Comparison of ENCODE assay signal across 1 cellular context in the genomic region with DNA sequence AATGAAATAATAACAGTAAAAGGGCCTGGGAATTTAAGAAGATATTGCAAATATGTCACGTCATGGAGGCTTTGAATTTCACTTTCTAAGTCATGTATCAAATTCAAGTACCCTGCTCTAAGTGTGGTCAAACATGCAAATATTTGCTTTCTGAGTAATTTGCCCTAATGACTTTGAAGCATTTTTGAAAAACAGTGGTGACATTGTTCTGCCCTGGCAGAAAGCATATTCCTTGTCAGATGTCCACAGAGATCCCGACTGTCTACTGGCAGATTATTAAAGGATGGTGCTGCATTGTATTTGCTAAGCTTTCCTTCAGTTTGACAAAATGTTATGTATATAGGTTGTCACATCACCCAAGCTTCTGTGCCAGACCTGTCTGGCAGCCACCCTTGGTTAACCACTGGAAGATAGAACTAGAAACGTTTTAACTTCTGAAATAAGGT.
A peak's percentile ranks its signal among the peaks of the same experiment; 100 is the strongest.
TF ChIP-seq lines count a peak whose summit lies in the region.

No MANE protein-coding gene starts in this region.

TF ChIP-seq in HepG2, 621 proteins besides CTCF, POLR2A, EP300 and RAD21 (continued from another document and continues in another):
- TF ChIP-seq, protein P1, sequence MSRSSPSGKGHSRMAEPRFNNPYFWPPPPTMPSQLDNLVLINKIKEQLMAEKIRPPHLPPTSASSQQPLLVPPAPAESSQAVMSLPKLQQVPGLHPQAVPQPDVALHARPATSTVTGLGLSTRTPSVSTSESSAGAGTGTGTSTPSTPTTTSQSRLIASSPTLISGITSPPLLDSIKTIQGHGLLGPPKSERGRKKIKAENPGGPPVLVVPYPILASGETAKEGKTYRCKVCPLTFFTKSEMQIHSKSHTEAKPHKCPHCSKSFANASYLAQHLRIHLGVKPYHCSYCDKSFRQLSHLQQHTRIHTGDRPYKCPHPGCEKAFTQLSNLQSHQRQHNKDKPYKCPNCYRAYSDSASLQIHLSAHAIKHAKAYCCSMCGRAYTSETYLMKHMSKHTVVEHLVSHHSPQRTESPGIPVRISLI (CRISPR knock-in tag; IDR thresholded peaks at IDR 0.05; ENCODE audit: borderline replicate concordance), result no peak; the same call in 1 of the 2 replicates
- TF ChIP-seq MEIS2 (CRISPR knock-in tag; IDR thresholded peaks at IDR 0.05) (peak; percentile 86), NFIC (IDR thresholded peaks at IDR 0.05; ENCODE audit: low read length) (peak; percentile 90), ZFP37 (CRISPR knock-in tag; IDR thresholded peaks at IDR 0.05; ENCODE audit: borderline replicate concordance) (no peak), NFKB2 (CRISPR knock-in tag; IDR thresholded peaks at IDR 0.05; ENCODE audit: borderline replicate concordance) (no peak), ZNF660 (CRISPR knock-in tag; IDR thresholded peaks at IDR 0.05; ENCODE audit: borderline replicate concordance, low read depth) (no peak), ARID2 (CRISPR knock-in tag; IDR thresholded peaks at IDR 0.05; ENCODE audit: borderline replicate concordance) (no peak), SOX5 (CRISPR knock-in tag; IDR thresholded peaks at IDR 0.05; ENCODE audit: borderline replicate concordance) (peak; percentile 92), HOXA3 (CRISPR knock-in tag; IDR thresholded peaks at IDR 0.05) (peak; percentile 54; the same call in 1 of the 2 replicates), ZNF644 (CRISPR knock-in tag; IDR thresholded peaks at IDR 0.05; ENCODE audit: low read depth) (no peak), HDAC1 (CRISPR knock-in tag; IDR thresholded peaks at IDR 0.05) (peak; percentile 65), ZNF33A (CRISPR knock-in tag; IDR thresholded peaks at IDR 0.05; ENCODE audit: borderline replicate concordance) (no peak), ZNF674 (CRISPR knock-in tag; IDR thresholded peaks at IDR 0.05; ENCODE audit: low read depth) (no peak), YEATS2 (CRISPR knock-in tag; IDR thresholded peaks at IDR 0.05; ENCODE audit: borderline replicate concordance) (no peak), KDM4B (CRISPR knock-in tag; IDR thresholded peaks at IDR 0.05) (no peak), KAT7 (CRISPR knock-in tag; IDR thresholded peaks at IDR 0.05; ENCODE audit: borderline replicate concordance) (0 out of 2 replicates have a peak, but pooled peaks have one; percentile 51), HES4 (CRISPR knock-in tag; IDR thresholded peaks at IDR 0.05; ENCODE audit: borderline replicate concordance) (no peak), HHEX (CRISPR knock-in tag; IDR thresholded peaks at IDR 0.05) (peak; percentile 79), CHD4 (IDR thresholded peaks at IDR 0.05; ENCODE audit: borderline replicate concordance, low read length) (0 out of 2 replicates have a peak, but pooled peaks have one; percentile 40), ZNF484 (CRISPR knock-in tag; IDR thresholded peaks at IDR 0.05; ENCODE audit: borderline replicate concordance, low read depth) (no peak), ZFP36 (IDR thresholded peaks at IDR 0.05; ENCODE audit: borderline replicate concordance, low read depth, low read length, partially characterized antibody) (no peak), ZBTB7A (CRISPR knock-in tag; IDR thresholded peaks at IDR 0.05) (no peak), FOXJ3 (CRISPR knock-in tag; IDR thresholded peaks at IDR 0.05; ENCODE audit: borderline replicate concordance) (peak; percentile 62; the same call in 1 of the 2 replicates), HMG20B (CRISPR knock-in tag; conservative IDR thresholded peaks at IDR 0.05) (peak; percentile 81; the same call in 1 of the 2 replicates), FOXA1 (IDR thresholded peaks at IDR 0.05) (peak; percentile 75), FOXA1 (CRISPR knock-in tag; IDR thresholded peaks at IDR 0.05) (peak; percentile 91), ZNF264 (CRISPR knock-in tag; IDR thresholded peaks at IDR 0.05) (0 out of 2 replicates have a peak, but pooled peaks have one; percentile 51), MAZ (IDR thresholded peaks at IDR 0.05; ENCODE audit: borderline replicate concordance, low read depth, low read length) (no peak), MAZ (CRISPR knock-in tag; IDR thresholded peaks at IDR 0.05; ENCODE audit: low read depth) (no peak)
- TF ChIP-seq, protein P2, sequence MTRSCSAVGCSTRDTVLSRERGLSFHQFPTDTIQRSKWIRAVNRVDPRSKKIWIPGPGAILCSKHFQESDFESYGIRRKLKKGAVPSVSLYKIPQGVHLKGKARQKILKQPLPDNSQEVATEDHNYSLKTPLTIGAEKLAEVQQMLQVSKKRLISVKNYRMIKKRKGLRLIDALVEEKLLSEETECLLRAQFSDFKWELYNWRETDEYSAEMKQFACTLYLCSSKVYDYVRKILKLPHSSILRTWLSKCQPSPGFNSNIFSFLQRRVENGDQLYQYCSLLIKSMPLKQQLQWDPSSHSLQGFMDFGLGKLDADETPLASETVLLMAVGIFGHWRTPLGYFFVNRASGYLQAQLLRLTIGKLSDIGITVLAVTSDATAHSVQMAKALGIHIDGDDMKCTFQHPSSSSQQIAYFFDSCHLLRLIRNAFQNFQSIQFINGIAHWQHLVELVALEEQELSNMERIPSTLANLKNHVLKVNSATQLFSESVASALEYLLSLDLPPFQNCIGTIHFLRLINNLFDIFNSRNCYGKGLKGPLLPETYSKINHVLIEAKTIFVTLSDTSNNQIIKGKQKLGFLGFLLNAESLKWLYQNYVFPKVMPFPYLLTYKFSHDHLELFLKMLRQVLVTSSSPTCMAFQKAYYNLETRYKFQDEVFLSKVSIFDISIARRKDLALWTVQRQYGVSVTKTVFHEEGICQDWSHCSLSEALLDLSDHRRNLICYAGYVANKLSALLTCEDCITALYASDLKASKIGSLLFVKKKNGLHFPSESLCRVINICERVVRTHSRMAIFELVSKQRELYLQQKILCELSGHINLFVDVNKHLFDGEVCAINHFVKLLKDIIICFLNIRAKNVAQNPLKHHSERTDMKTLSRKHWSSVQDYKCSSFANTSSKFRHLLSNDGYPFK (CRISPR knock-in tag; IDR thresholded peaks at IDR 0.05; ENCODE audit: borderline replicate concordance), result no peak
- TF ChIP-seq, protein P3, sequence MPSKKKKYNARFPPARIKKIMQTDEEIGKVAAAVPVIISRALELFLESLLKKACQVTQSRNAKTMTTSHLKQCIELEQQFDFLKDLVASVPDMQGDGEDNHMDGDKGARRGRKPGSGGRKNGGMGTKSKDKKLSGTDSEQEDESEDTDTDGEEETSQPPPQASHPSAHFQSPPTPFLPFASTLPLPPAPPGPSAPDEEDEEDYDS (CRISPR knock-in tag; IDR thresholded peaks at IDR 0.05), result peak; percentile 29; the same call in 1 of the 2 replicates
- TF ChIP-seq, protein P4, sequence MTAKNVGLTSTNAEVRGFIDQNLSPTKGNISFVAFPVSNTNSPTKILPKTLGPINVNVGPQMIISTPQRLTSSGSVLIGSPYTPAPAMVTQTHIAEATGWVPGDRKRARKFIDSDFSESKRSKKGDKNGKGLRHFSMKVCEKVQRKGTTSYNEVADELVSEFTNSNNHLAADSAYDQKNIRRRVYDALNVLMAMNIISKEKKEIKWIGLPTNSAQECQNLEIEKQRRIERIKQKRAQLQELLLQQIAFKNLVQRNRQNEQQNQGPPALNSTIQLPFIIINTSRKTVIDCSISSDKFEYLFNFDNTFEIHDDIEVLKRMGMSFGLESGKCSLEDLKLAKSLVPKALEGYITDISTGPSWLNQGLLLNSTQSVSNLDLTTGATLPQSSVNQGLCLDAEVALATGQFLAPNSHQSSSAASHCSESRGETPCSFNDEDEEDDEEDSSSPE (CRISPR knock-in tag; IDR thresholded peaks at IDR 0.05), result no peak
- TF ChIP-seq, protein P5, sequence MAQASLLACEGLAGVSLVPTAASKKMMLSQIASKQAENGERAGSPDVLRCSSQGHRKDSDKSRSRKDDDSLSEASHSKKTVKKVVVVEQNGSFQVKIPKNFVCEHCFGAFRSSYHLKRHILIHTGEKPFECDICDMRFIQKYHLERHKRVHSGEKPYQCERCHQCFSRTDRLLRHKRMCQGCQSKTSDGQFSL (CRISPR knock-in tag; IDR thresholded peaks at IDR 0.05), result no peak
- TF ChIP-seq, protein P6, sequence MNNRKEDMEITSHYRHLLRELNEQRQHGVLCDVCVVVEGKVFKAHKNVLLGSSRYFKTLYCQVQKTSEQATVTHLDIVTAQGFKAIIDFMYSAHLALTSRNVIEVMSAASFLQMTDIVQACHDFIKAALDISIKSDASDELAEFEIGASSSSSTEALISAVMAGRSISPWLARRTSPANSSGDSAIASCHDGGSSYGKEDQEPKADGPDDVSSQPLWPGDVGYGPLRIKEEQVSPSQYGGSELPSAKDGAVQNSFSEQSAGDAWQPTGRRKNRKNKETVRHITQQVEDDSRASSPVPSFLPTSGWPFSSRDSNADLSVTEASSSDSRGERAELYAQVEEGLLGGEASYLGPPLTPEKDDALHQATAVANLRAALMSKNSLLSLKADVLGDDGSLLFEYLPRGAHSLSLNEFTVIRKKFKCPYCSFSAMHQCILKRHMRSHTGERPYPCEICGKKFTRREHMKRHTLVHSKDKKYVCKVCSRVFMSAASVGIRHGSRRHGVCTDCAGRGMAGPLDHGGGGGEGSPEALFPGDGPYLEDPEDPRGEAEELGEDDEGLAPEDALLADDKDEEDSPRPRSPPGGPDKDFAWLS (CRISPR knock-in tag; IDR thresholded peaks at IDR 0.05; ENCODE audit: borderline replicate concordance), result no peak
- TF ChIP-seq, protein P7, sequence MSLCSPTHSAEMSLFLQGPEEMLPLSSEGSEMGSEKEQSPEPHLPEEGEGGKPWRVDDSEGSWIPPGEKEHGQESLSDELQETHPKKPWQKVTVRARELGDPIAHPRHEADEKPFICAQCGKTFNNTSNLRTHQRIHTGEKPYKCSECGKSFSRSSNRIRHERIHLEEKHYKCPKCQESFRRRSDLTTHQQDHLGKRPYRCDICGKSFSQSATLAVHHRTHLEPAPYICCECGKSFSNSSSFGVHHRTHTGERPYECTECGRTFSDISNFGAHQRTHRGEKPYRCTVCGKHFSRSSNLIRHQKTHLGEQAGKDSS (CRISPR knock-in tag; IDR thresholded peaks at IDR 0.05; ENCODE audit: borderline replicate concordance, low read depth), result no peak
- TF ChIP-seq, protein P8, sequence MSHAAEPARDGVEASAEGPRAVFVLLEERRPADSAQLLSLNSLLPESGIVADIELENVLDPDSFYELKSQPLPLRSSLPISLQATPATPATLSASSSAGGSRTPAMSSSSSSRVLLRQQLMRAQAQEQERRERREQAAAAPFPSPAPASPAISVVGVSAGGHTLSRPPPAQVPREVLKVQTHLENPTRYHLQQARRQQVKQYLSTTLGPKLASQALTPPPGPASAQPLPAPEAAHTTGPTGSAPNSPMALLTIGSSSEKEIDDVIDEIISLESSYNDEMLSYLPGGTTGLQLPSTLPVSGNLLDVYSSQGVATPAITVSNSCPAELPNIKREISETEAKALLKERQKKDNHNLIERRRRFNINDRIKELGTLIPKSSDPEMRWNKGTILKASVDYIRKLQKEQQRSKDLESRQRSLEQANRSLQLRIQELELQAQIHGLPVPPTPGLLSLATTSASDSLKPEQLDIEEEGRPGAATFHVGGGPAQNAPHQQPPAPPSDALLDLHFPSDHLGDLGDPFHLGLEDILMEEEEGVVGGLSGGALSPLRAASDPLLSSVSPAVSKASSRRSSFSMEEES (CRISPR knock-in tag; IDR thresholded peaks at IDR 0.05), result peak; percentile 72
- TF ChIP-seq, protein P9, sequence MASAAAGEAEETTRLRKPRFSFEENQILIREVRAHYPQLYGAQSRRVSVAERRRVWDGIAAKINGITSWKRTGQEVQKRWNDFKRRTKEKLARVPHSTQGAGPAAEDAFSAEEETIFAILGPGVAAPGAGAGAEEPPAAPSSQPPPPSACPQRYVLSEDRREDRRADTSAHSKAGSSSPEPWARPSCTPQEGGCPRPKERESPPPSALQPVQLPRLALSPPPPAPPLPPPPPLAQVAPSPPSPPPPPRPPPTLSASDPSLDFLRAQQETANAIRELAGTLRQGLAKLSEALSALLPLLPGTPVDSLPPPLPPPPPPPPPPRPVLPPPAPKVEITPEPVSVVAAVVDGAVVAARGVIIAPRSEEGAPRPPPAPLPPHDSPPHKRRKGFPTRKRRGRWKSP (CRISPR knock-in tag; IDR thresholded peaks at IDR 0.05), result peak; percentile 28; the same call in 1 of the 2 replicates
- TF ChIP-seq, protein P10, sequence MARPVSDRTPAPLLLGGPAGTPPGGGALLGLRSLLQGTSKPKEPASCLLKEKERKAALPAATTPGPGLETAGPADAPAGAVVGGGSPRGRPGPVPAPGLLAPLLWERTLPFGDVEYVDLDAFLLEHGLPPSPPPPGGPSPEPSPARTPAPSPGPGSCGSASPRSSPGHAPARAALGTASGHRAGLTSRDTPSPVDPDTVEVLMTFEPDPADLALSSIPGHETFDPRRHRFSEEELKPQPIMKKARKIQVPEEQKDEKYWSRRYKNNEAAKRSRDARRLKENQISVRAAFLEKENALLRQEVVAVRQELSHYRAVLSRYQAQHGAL (CRISPR knock-in tag; IDR thresholded peaks at IDR 0.05; ENCODE audit: not compliant biosample characterization), result no peak
- TF ChIP-seq, protein P11, sequence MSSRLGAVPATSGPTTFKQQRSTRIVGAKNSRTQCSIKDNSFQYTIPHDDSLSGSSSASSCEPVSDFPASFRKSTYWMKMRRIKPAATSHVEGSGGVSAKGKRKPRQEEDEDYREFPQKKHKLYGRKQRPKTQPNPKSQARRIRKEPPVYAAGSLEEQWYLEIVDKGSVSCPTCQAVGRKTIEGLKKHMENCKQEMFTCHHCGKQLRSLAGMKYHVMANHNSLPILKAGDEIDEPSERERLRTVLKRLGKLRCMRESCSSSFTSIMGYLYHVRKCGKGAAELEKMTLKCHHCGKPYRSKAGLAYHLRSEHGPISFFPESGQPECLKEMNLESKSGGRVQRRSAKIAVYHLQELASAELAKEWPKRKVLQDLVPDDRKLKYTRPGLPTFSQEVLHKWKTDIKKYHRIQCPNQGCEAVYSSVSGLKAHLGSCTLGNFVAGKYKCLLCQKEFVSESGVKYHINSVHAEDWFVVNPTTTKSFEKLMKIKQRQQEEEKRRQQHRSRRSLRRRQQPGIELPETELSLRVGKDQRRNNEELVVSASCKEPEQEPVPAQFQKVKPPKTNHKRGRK (CRISPR knock-in tag; IDR thresholded peaks at IDR 0.05), result no peak
- TF ChIP-seq, protein P12, sequence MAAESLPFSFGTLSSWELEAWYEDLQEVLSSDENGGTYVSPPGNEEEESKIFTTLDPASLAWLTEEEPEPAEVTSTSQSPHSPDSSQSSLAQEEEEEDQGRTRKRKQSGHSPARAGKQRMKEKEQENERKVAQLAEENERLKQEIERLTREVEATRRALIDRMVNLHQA (CRISPR knock-in tag; IDR thresholded peaks at IDR 0.05), result no peak
- TF ChIP-seq, protein P13, sequence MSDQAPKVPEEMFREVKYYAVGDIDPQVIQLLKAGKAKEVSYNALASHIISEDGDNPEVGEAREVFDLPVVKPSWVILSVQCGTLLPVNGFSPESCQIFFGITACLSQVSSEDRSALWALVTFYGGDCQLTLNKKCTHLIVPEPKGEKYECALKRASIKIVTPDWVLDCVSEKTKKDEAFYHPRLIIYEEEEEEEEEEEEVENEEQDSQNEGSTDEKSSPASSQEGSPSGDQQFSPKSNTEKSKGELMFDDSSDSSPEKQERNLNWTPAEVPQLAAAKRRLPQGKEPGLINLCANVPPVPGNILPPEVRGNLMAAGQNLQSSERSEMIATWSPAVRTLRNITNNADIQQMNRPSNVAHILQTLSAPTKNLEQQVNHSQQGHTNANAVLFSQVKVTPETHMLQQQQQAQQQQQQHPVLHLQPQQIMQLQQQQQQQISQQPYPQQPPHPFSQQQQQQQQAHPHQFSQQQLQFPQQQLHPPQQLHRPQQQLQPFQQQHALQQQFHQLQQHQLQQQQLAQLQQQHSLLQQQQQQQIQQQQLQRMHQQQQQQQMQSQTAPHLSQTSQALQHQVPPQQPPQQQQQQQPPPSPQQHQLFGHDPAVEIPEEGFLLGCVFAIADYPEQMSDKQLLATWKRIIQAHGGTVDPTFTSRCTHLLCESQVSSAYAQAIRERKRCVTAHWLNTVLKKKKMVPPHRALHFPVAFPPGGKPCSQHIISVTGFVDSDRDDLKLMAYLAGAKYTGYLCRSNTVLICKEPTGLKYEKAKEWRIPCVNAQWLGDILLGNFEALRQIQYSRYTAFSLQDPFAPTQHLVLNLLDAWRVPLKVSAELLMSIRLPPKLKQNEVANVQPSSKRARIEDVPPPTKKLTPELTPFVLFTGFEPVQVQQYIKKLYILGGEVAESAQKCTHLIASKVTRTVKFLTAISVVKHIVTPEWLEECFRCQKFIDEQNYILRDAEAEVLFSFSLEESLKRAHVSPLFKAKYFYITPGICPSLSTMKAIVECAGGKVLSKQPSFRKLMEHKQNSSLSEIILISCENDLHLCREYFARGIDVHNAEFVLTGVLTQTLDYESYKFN (CRISPR knock-in tag; conservative IDR thresholded peaks at IDR 0.05), result peak; percentile 78
